Comparison of ENCODE assay signal across 1 cellular context in the genomic region with DNA sequence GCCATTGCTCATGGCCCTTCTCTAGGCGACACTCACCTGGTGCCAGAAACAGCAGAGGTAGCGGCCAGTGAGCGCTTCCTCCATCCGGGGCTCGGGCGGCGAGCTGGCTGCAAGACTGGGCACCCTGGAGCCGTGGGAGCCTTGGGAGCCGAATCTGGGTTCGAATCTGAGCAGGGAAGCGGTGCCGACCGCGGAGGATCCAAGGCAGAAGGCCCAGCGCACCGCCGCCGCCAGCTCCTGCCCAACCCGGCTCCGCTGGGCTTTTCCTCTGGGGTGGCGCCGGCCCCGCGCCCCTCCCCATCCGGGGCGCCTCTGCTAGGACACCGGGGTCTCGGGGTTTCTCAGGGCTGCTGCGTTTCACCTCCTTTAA.
TF ChIP-seq lines count a peak whose summit lies in the region.

No MANE protein-coding gene starts in this region.

TF ChIP-seq in GM23338, 12 proteins besides CTCF, POLR2A, EP300 and RAD21 (continued from another document):
- TF ChIP-seq, protein P1, sequence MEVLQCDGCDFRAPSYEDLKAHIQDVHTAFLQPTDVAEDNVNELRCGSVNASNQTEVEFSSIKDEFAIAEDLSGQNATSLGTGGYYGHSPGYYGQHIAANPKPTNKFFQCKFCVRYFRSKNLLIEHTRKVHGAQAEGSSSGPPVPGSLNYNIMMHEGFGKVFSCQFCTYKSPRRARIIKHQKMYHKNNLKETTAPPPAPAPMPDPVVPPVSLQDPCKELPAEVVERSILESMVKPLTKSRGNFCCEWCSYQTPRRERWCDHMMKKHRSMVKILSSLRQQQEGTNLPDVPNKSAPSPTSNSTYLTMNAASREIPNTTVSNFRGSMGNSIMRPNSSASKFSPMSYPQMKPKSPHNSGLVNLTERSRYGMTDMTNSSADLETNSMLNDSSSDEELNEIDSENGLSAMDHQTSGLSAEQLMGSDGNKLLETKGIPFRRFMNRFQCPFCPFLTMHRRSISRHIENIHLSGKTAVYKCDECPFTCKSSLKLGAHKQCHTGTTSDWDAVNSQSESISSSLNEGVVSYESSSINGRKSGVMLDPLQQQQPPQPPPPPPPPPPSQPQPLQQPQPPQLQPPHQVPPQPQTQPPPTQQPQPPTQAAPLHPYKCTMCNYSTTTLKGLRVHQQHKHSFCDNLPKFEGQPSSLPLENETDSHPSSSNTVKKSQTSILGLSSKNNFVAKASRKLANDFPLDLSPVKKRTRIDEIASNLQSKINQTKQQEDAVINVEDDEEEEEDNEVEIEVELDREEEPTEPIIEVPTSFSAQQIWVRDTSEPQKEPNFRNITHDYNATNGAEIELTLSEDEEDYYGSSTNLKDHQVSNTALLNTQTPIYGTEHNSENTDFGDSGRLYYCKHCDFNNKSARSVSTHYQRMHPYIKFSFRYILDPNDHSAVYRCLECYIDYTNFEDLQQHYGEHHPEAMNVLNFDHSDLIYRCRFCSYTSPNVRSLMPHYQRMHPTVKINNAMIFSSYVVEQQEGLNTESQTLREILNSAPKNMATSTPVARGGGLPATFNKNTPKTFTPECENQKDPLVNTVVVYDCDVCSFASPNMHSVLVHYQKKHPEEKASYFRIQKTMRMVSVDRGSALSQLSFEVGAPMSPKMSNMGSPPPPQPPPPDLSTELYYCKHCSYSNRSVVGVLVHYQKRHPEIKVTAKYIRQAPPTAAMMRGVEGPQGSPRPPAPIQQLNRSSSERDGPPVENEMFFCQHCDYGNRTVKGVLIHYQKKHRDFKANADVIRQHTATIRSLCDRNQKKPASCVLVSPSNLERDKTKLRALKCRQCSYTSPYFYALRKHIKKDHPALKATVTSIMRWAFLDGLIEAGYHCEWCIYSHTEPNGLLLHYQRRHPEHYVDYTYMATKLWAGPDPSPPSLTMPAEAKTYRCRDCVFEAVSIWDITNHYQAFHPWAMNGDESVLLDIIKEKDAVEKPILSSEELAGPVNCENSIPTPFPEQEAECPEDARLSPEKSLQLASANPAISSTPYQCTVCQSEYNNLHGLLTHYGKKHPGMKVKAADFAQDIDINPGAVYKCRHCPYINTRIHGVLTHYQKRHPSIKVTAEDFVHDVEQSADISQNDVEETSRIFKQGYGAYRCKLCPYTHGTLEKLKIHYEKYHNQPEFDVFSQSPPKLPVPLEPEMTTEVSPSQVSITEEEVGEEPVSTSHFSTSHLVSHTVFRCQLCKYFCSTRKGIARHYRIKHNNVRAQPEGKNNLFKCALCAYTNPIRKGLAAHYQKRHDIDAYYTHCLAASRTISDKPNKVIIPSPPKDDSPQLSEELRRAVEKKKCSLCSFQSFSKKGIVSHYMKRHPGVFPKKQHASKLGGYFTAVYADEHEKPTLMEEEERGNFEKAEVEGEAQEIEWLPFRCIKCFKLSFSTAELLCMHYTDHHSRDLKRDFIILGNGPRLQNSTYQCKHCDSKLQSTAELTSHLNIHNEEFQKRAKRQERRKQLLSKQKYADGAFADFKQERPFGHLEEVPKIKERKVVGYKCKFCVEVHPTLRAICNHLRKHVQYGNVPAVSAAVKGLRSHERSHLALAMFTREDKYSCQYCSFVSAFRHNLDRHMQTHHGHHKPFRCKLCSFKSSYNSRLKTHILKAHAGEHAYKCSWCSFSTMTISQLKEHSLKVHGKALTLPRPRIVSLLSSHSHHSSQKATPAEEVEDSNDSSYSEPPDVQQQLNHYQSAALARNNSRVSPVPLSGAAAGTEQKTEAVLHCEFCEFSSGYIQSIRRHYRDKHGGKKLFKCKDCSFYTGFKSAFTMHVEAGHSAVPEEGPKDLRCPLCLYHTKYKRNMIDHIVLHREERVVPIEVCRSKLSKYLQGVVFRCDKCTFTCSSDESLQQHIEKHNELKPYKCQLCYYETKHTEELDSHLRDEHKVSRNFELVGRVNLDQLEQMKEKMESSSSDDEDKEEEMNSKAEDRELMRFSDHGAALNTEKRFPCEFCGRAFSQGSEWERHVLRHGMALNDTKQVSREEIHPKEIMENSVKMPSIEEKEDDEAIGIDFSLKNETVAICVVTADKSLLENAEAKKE (CRISPR knock-in tag; IDR thresholded peaks at IDR 0.05): no peak
- TF ChIP-seq REST (IDR thresholded peaks at IDR 0.05; ENCODE audit: unreplicated experiment) (no peak), ZNF331 (CRISPR knock-in tag; IDR thresholded peaks at IDR 0.05; ENCODE audit: low read depth) (no peak), CREB1 (CRISPR knock-in tag; IDR thresholded peaks at IDR 0.05; ENCODE audit: low read depth) (no peak), EZH2 (IDR thresholded peaks at IDR 0.05; ENCODE audit: low read depth, unreplicated experiment) (no peak)
